Comparison of ENCODE assay signal across 10 cellular contexts in genomic region chr6:1619666-1620503, GRCh38. TPM values are rescaled to one million over a fixed set of nuclear protein-coding genes. Genes with fewer than 3 reads are reported as not detected.
DNase-seq lines count a peak whose midpoint lies in the region; ATAC-seq and TF ChIP-seq lines count a peak whose summit lies in the region.
"Had no signal": no experiment of that assay in that cellular context is flagged by ENCODE, and none has a peak within 500 bp of the region (broad histone marks: within the 10 kb centered on the region; RNA-seq: fewer than 3 reads in every experiment).

No MANE protein-coding gene starts in this region.

- peaks cover 19% of the 10 kb centered on the region for H3K27me3 ChIP-seq in thyroid gland

- DNase-seq in activated naive CD4-positive, alpha-beta T cell treated with anti-CD3 and anti-CD28 coated beads, Interleukin-2, amount 50 U/mL, for 72 hours (ENCODE audit: low spot score in 2 of 2), result peak; percentile 24 to 47
- no peak for DNase-seq in activated naive CD4-positive, alpha-beta T cell treated with anti-CD3 and anti-CD28 coated beads for 36 hours
- DNase-seq in naive B cell (no peak), thyroid gland (peak; percentile 31 to 37), NCI-H345 treated with DMSO at 0.1 percent for 48 hours (lab: John Stamatoyannopoulos, UW; ENCODE audit: unreplicated experiment) (no peak), NCI-H146 treated with DMSO at 0.1 percent for 48 hours (lab: John Stamatoyannopoulos, UW; ENCODE audit: unreplicated experiment) (no peak)
- DNase-seq: NCI-H510A had no signal

- WGBS in thyroid gland, 2 donors, result 18 to 30% methylated on average over 19 to 20 of the region's 85 CpGs

- H3K4me1 ChIP-seq in thyroid gland, result peaks cover 6 to 26% of the 10 kb centered on the region in 2 donors

- intact Hi-C loops in activated naive CD4-positive, alpha-beta T cell treated with anti-CD3 and anti-CD28 coated beads for 36 hours (cut with micrococcal nuclease), result no loop called here
- intact Hi-C loops in thyroid gland (cut with DNase I), result no loop called here

- H3K27ac Mint-ChIP-seq in activated naive CD4-positive, alpha-beta T cell treated with anti-CD3 and anti-CD28 coated beads, Interleukin-2, amount 50 U/mL, for 72 hours, result no peak overlapping the region
- no peak overlapping the region for H3K27ac Mint-ChIP-seq in activated naive CD4-positive, alpha-beta T cell treated with anti-CD3 and anti-CD28 coated beads for 36 hours
- no peak overlapping the region for H3K27ac Mint-ChIP-seq in naive B cell

- CTCF ChIA-PET in activated naive CD4-positive, alpha-beta T cell treated with anti-CD3 and anti-CD28 coated beads for 36 hours (lab: Charles Lee), result interaction anchor here (1.1 kb wide), 1 partner anchor 14 kb away, joined by 4 read pairs; no protein-coding TSS in a partner anchor

- H3K36me3 ChIP-seq in thyroid gland, result no peaks in the 10 kb centered on the region

- H3K27ac ChIP-seq in thyroid gland, result peak overlapping the region in 2 of 3 donors; percentile 46 to 49

- TF ChIP-seq CTCF in thyroid gland (IDR thresholded peaks at IDR 0.05), result no peak

- H3K9me3 ChIP-seq in thyroid gland, result no peaks in the 10 kb centered on the region

- no peak for TF ChIP-seq POLR2A in thyroid gland (IDR thresholded peaks at IDR 0.05)
- TF ChIP-seq POLR2A in GM18505 (IDR thresholded peaks at IDR 0.05; ENCODE audit: borderline replicate concordance, extremely low read depth, insufficient read depth, insufficient read length), result no peak

- no peaks in the 10 kb centered on the region for H3K4me1 Mint-ChIP-seq in activated naive CD4-positive, alpha-beta T cell treated with anti-CD3 and anti-CD28 coated beads for 36 hours (ENCODE audit: low read depth)
- H3K4me1 Mint-ChIP-seq in naive B cell, result peaks cover 5 to 7% (median 5%) of the 10 kb centered on the region in 3 donors

- peaks cover 5 to 17% of the 10 kb centered on the region in 2 donors for H3K36me3 Mint-ChIP-seq in activated naive CD4-positive, alpha-beta T cell treated with anti-CD3 and anti-CD28 coated beads, Interleukin-2, amount 50 U/mL, for 72 hours
- H3K36me3 Mint-ChIP-seq in activated naive CD4-positive, alpha-beta T cell treated with anti-CD3 and anti-CD28 coated beads for 36 hours (ENCODE audit: low read depth), result peaks cover 13% of the 10 kb centered on the region
- H3K36me3 Mint-ChIP-seq in naive B cell, result peaks cover 5 to 18% of the 10 kb centered on the region in 2 donors

- peak in 1 of 2 donors; percentile 25 for ATAC-seq in activated naive CD4-positive, alpha-beta T cell treated with anti-CD3 and anti-CD28 coated beads, Interleukin-2, amount 50 U/mL, for 72 hours
- ATAC-seq in esophagus mucosa (peak; percentile 18), naive B cell (ENCODE audit: low read depth in 2 of 2) (peak; percentile 55 to 57), GM18505 (IDR thresholded peaks at IDR 0.05; ENCODE audit: unreplicated experiment) (no peak)

- H3K9me3 Mint-ChIP-seq in activated naive CD4-positive, alpha-beta T cell treated with anti-CD3 and anti-CD28 coated beads, Interleukin-2, amount 50 U/mL, for 72 hours, result no peaks in the 10 kb centered on the region
- no peaks in the 10 kb centered on the region for H3K9me3 Mint-ChIP-seq in activated naive CD4-positive, alpha-beta T cell treated with anti-CD3 and anti-CD28 coated beads for 36 hours
- peaks cover 0 to 5% (median 0%) of the 10 kb centered on the region in 7 donors for H3K9me3 Mint-ChIP-seq in naive B cell

- H3K27me3 Mint-ChIP-seq in activated naive CD4-positive, alpha-beta T cell treated with anti-CD3 and anti-CD28 coated beads for 36 hours (ENCODE audit: low read depth), result peaks cover 54% of the 10 kb centered on the region
- H3K27me3 Mint-ChIP-seq in naive B cell, result peaks cover 40 to 78% (median 68%) of the 10 kb centered on the region in 3 donors

- no peak overlapping the region for H3K4me3 Mint-ChIP-seq in activated naive CD4-positive, alpha-beta T cell treated with anti-CD3 and anti-CD28 coated beads for 36 hours
- H3K4me3 Mint-ChIP-seq in naive B cell, result peak overlapping the region in 6 of 8 donors; percentile 29 to 71 (median 52)

- H3K4me3 ChIP-seq in thyroid gland (replicated peaks in 1 of 3), result peak overlapping the region in 1 of 3 donors; percentile 14
- H3K4me3 ChIP-seq: lung had no signal

RNA-seq across cellular contexts. Expression of gene FOXC1, which starts 10.2 kb away (rescaled TPM):
- total RNA-seq in activated naive CD4-positive, alpha-beta T cell treated with anti-CD3 and anti-CD28 coated beads, Interleukin-2, amount 50 U/mL, for 72 hours, result under 1 TPM; 0.07 to 0.10 TPM
- not detected for total RNA-seq in activated naive CD4-positive, alpha-beta T cell treated with anti-CD3 and anti-CD28 coated beads for 36 hours
- 6.5 TPM for total RNA-seq in esophagus mucosa
- polyA plus RNA-seq in naive B cell (ENCODE audit: low read depth in 6 of 6), result under 1 TPM in 1 of 6 donors, not detected in 5; 0.17 TPM
- 1 to 10 TPM; 3.8 to 8.1 (median 5.5) TPM for total RNA-seq in thyroid gland

Comparison
In these comparisons a context has a peak if more than half of its experiments do, and no peak if none do; other contexts are left out.
1. DNase-seq: peak in activated naive CD4-positive, alpha-beta T cell treated with anti-CD3 and anti-CD28 coated beads, Interleukin-2, amount 50 U/mL, for 72 hours (2 of 2) and thyroid gland (2 of 2); none in activated naive CD4-positive, alpha-beta T cell treated with anti-CD3 and anti-CD28 coated beads for 36 hours (single experiment), naive B cell (single experiment), NCI-H345 treated with DMSO at 0.1 percent for 48 hours (single experiment) and NCI-H146 treated with DMSO at 0.1 percent for 48 hours (single experiment).